22 cellular contexts compared by ENCODE assay signal in the genomic region with DNA sequence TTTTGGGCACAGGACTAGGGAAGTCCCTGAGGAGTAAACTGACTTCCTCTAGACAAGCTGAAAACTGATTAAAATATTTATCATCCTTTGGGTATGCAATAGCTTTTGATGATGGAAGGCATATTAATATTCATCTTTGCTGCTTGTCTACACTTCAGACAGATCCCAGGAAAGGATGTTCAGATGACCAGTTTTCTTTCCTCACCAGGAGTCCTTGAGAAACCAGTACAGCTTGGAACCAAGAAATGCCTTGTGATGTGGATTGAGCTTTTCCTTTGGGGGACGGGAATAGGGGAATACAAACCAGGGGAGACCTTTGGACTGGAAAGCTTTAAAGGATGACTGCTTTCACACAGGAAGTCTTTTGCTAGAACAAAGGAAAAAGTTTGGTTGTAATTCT.
DNase-seq lines count a peak whose midpoint lies in the region; ATAC-seq, FAIRE-seq and TF ChIP-seq lines count a peak whose summit lies in the region.
"Had no signal": no experiment of that assay in that cellular context is flagged by ENCODE, and none has a peak within 500 bp of the region (broad histone marks: within the 10 kb centered on the region; RNA-seq: fewer than 3 reads in every experiment).

No MANE protein-coding gene starts in this region.

- H3K4me3 ChIP-seq in BLaER1 treated with 17β-estradiol and CSF1 and Interleukin-3, amounts not matched to agents 10 nM and 100 nM = no peak overlapping the region
- H3K4me3 ChIP-seq in bronchial epithelial cell (ENCODE audit: low read depth, low read length) (no peak overlapping the region), hepatocyte (no peak overlapping the region)
- H3K4me3 ChIP-seq: ascending aorta, dorsolateral prefrontal cortex had no signal

- H3K27ac ChIP-seq in 22Rv1 = peak overlapping the region; percentile 53
- H3K27ac ChIP-seq in BLaER1 treated with 17β-estradiol and CSF1 and Interleukin-3, amounts not matched to agents 10 nM and 100 nM = no peak overlapping the region
- peak overlapping the region; percentile 25 for H3K27ac ChIP-seq in hepatocyte
- H3K27ac ChIP-seq: ascending aorta, dorsolateral prefrontal cortex had no signal

- peak; percentile 38 for DNase-seq in bronchial epithelial cell (ENCODE audit: low read depth)
- peak; percentile 13 for DNase-seq in hepatocyte (ENCODE audit: low spot score)
- DNase-seq in NCI-H2107 treated with DMSO at 0.1 percent for 48 hours (lab: John Stamatoyannopoulos, UW; ENCODE audit: unreplicated experiment) = no peak
- no peak for DNase-seq in HCEC 1CT
- DNase-seq: activated CD4-positive, alpha-beta memory T cell treated with anti-CD3 and anti-CD28 coated beads, Interleukin-2, amount 10 ng/mL, durations not matched to agents 7 days and 5 days; activated CD4-positive, alpha-beta T cell treated with anti-CD3 and anti-CD28 coated beads for 1 hour; activated CD8-positive, alpha-beta memory T cell treated with anti-CD3 and anti-CD28 coated beads, Interleukin-2, amount 50 U/mL, for 48 hours; activated naive CD8-positive, alpha-beta T cell treated with anti-CD3 and anti-CD28 coated beads for 36 hours; dorsolateral prefrontal cortex; kidney; NCI-H1105; NCI-H1930; NCI-H2227 treated with DMSO at 0.1 percent for 48 hours; posterior cingulate gyrus; stimulated activated CD4-positive, alpha-beta T cell treated with anti-CD3 and anti-CD28 coated beads, Interleukin-4, amount 100 ng/mL, for 24 hours; trophoblast cell had no signal

- no peaks in the 10 kb centered on the region for H3K9me2 ChIP-seq in hepatocyte (replicated peaks; ENCODE audit: insufficient read depth)

- FAIRE-seq in bronchial epithelial cell (lab: Jason Lieb, UNC) = no peak
- FAIRE-seq: kidney had no signal

- no peaks in the 10 kb centered on the region for H3K79me2 ChIP-seq in hepatocyte

- H4K20me1 ChIP-seq in BLaER1 treated with 17β-estradiol and CSF1 and Interleukin-3, amounts not matched to agents 10 nM and 100 nM = 0 out of 22 replicates have a peak, but pooled peaks cover 0 to 5% (median 0%) of the 10 kb centered on the region in 11 experiments
- no peaks in the 10 kb centered on the region for H4K20me1 ChIP-seq in hepatocyte (ENCODE audit: insufficient read depth, poor library complexity, severe bottlenecking)

- 56% methylated on average over 1 of the region's 1 CpG for WGBS in hepatocyte (ENCODE audit: low lambda C conversion rate, missing lambda C conversion rate)

- H3K27me3 ChIP-seq in BLaER1 treated with 17β-estradiol and CSF1 and Interleukin-3, amounts not matched to agents 10 nM and 100 nM = no peaks in the 10 kb centered on the region
- H3K27me3 ChIP-seq in bronchial epithelial cell (ENCODE audit: control insufficient read depth, insufficient read depth, low read length) (no peaks in the 10 kb centered on the region), hepatocyte (no peaks in the 10 kb centered on the region)
- H3K27me3 ChIP-seq: ascending aorta, dorsolateral prefrontal cortex had no signal

- H3K36me3 ChIP-seq in BLaER1 treated with 17β-estradiol and CSF1 and Interleukin-3, amounts not matched to agents 10 nM and 100 nM = peaks cover 0 to 36% (median 9%) of the 10 kb centered on the region in 11 experiments; a peak in 10 of 22 replicates
- H3K36me3 ChIP-seq in bronchial epithelial cell (ENCODE audit: control insufficient read depth, insufficient read depth, low read length) = no peaks in the 10 kb centered on the region
- no peaks in the 10 kb centered on the region for H3K36me3 ChIP-seq in hepatocyte (replicated peaks; ENCODE audit: insufficient read depth, low read depth)
- H3K36me3 ChIP-seq: ascending aorta had no signal

- TF ChIP-seq CTCF in 22Rv1 (IDR thresholded peaks at IDR 0.05) (no peak), bronchial epithelial cell (IDR thresholded peaks at IDR 0.05; ENCODE audit: insufficient read depth, low read length, severe bottlenecking) (no peak), hepatocyte (IDR thresholded peaks at IDR 0.05; ENCODE audit: poor library complexity) (no peak)

- H2AFZ ChIP-seq in hepatocyte = no peak overlapping the region

- H3K4me1 ChIP-seq in BLaER1 treated with 17β-estradiol and CSF1 and Interleukin-3, amounts not matched to agents 10 nM and 100 nM = peaks cover 0 to 17% (median 14%) of the 10 kb centered on the region in 10 experiments; a peak in 14 of 20 replicates
- peaks cover 4% of the 10 kb centered on the region for H3K4me1 ChIP-seq in hepatocyte (ENCODE audit: insufficient read depth)
- H3K4me1 ChIP-seq: ascending aorta had no signal

- H3K9me3 ChIP-seq in BLaER1 treated with 17β-estradiol and CSF1 and Interleukin-3, amounts not matched to agents 10 nM and 100 nM (replicated peaks in 1 of 11) = peaks cover 0 to 6% (median 0%) of the 10 kb centered on the region in 11 experiments; a peak in 3 of 22 replicates
- H3K9me3 ChIP-seq in hepatocyte (ENCODE audit: low read depth) = no peaks in the 10 kb centered on the region
- H3K9me3 ChIP-seq: ascending aorta had no signal

- no peak overlapping the region for H3K9ac ChIP-seq in BLaER1 treated with 17β-estradiol and CSF1 and Interleukin-3, amounts not matched to agents 10 nM and 100 nM

- H3K4me2 ChIP-seq in BLaER1 treated with 17β-estradiol and CSF1 and Interleukin-3, amounts not matched to agents 10 nM and 100 nM = peak overlapping the region in 8 of 11 experiments; percentile 1 to 56 (median 18); a peak in 12 of 22 replicates
- no peak overlapping the region for H3K4me2 ChIP-seq in hepatocyte

- no peak for ATAC-seq in GM18867 (IDR thresholded peaks at IDR 0.05; ENCODE audit: unreplicated experiment)
- ATAC-seq: sciatic nerve; stimulated activated effector memory CD8-positive, alpha-beta T cell treated with anti-CD3 and anti-CD28 coated beads, Interleukin-12 subunit alpha, Interleukin-12 subunit beta, amount 100 ng/mL, for 72 hours had no signal

Comparison
In these comparisons a context has a peak if more than half of its experiments do, and no peak if none do; other contexts are left out.
1. H3K27ac ChIP-seq: peak in 22Rv1 (single experiment) and hepatocyte (single experiment); none in BLaER1 treated with 17β-estradiol and CSF1 and Interleukin-3, amounts not matched to agents 10 nM and 100 nM (0 of 11).
2. DNase-seq: peak in bronchial epithelial cell (single experiment) and hepatocyte (single experiment); none in NCI-H2107 treated with DMSO at 0.1 percent for 48 hours (single experiment) and HCEC 1CT (single experiment).